ENCODE assay signal across 22 cellular contexts in genomic region chr2:152804687-152805408, GRCh38.
"Had no signal": no experiment of that assay in that cellular context is flagged by ENCODE, and none has a peak within 500 bp of the region (broad histone marks: within the 10 kb centered on the region; RNA-seq: fewer than 3 reads in every experiment).

No MANE protein-coding gene starts in this region.

- H3K9me3 ChIP-seq: esophagus muscularis mucosa, gastroesophageal sphincter, heart left ventricle, left lung, lower lobe of right lung, mucosa of descending colon had no signal

- H3K4me2 ChIP-seq: hepatocyte had no signal

- H3K27ac ChIP-seq: coronary artery, dorsolateral prefrontal cortex, esophagus muscularis mucosa, foreskin keratinocyte, gastroesophageal sphincter, heart left ventricle, hepatocyte, left lung, lower lobe of right lung had no signal

- H3K27me3 ChIP-seq: dorsolateral prefrontal cortex, esophagus muscularis mucosa, foreskin keratinocyte, gastroesophageal sphincter, heart left ventricle, hepatocyte, left lung had no signal

- H3K79me2 ChIP-seq: hepatocyte had no signal

- FAIRE-seq: endothelial cell of umbilical vein had no signal

- DNase-seq: dermis blood vessel endothelial cell; dorsolateral prefrontal cortex; effector CD4-positive, alpha-beta T cell; effector memory CD4-positive, alpha-beta T cell; foreskin keratinocyte; heart left ventricle; hypothalamus; immature natural killer cell; islet precursor cell; kidney; kidney glomerular epithelial cell; left lung; left ventricle myocardium superior; lower lobe of right lung; mesenchymal stem cell; mucosa of descending colon had no signal

- H3K4me3 Mint-ChIP-seq: mesothelial cell of epicardium had no signal

- H3K36me3 Mint-ChIP-seq: immature natural killer cell had no signal

- H3K36me3 ChIP-seq: esophagus muscularis mucosa, gastroesophageal sphincter, heart left ventricle, left lung, lower lobe of right lung had no signal

- H3K4me3 ChIP-seq: coronary artery, dorsolateral prefrontal cortex, esophagus muscularis mucosa, gastroesophageal sphincter, heart left ventricle, hepatocyte, left lung, lower lobe of right lung, mucosa of descending colon had no signal

- H3K4me1 ChIP-seq: esophagus muscularis mucosa, foreskin keratinocyte, gastroesophageal sphincter, heart left ventricle, left lung, lower lobe of right lung had no signal

- H3K27ac Mint-ChIP-seq: mesothelial cell of epicardium had no signal

- H2AFZ ChIP-seq: hepatocyte had no signal

- ATAC-seq: foreskin keratinocyte, gastroesophageal sphincter, heart left ventricle, left lung, left ventricle myocardium superior, mucosa of descending colon had no signal
